In the genomic region with DNA sequence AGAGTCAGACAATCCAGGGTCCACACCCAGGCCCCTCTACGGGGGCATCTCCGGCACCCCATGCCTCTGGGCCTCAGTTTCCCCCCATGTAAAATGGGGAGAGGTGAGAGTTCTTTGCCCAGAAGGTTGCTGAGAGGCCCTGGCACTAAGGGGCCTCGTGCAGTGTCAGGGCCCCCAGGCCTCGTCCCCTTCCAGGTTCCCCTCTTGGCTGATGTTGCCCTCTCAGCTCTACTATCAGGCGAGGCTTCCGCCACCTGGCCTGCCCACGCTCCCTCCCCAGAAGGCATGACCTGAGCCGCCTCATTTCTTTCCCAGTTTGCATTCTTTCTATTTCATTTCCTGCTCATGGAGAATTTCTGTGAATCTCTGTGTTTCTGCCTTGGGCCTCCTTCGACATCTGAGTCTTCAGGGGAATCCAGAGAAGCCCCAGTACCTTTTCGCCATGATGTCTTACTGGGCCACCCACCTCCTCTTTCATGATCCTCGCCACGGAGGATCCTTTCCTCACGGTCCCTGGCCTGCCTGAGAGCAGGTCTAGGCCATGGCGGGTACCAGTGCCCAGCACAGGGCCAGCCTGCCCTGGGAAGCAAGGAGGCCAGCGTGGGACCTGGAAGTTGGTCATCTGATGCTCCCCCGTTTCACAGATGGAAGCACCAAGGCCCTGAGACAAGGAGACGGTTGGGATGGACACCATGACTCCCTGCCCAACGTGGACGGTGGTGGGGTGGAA, we compare ENCODE assay signal across 20 cellular contexts. TPM values are rescaled to one million over a fixed set of nuclear protein-coding genes. Genes with fewer than 3 reads are reported as not detected.
DNase-seq lines count a peak whose midpoint lies in the region; ATAC-seq and TF ChIP-seq lines count a peak whose summit lies in the region.
"Had no signal": no experiment of that assay in that cellular context is flagged by ENCODE, and none has a peak within 500 bp of the region (broad histone marks: within the 10 kb centered on the region; RNA-seq: fewer than 3 reads in every experiment).

No MANE protein-coding gene starts in this region.

- no peaks in the 10 kb centered on the region for H3K9me3 ChIP-seq in osteoblast (ENCODE audit: low read depth, low read length)
- no peaks in the 10 kb centered on the region for H3K9me3 ChIP-seq in aorta (ENCODE audit: control insufficient read depth, low read length)

- H3K4me1 Mint-ChIP-seq in activated CD4-positive, alpha-beta T cell treated with anti-CD3 and anti-CD28 coated beads, Interleukin-2, amount 10 ng/mL, durations not matched to agents 7 days and 5 days: no peaks in the 10 kb centered on the region
- H3K4me1 Mint-ChIP-seq in endothelial cell (ENCODE audit: unreplicated experiment): no peaks in the 10 kb centered on the region
- H3K4me1 Mint-ChIP-seq in stimulated activated memory B cell treated with anti-CD40 and anti-IgM and Interleukin-4, amounts not matched to agents 10 μg/mL and 1 μg/mL and 100 μg/mL, for 72 hours: no peaks in the 10 kb centered on the region
- H3K4me1 Mint-ChIP-seq: B cell had no signal

- no peaks in the 10 kb centered on the region for H3K79me2 ChIP-seq in osteoblast (ENCODE audit: insufficient read depth, low read length)

- ATAC-seq in aorta (ENCODE audit: low FRiP score) (no peak), GM21717 (IDR thresholded peaks at IDR 0.05; ENCODE audit: unreplicated experiment) (no peak)
- ATAC-seq in stimulated activated memory B cell treated with anti-CD40 and anti-IgM and Interleukin-4, amounts not matched to agents 10 μg/mL and 1 μg/mL and 100 μg/mL, for 72 hours: no peak

- CTCF ChIA-PET in activated CD4-positive, alpha-beta T cell treated with anti-CD3 and anti-CD28 coated beads, Interleukin-2, amount 10 ng/mL, durations not matched to agents 7 days and 5 days (lab: Charles Lee): no interaction called here

- TF ChIP-seq CTCF in endothelial cell (IDR thresholded peaks at IDR 0.05; ENCODE audit: unreplicated experiment): no peak
- no peak for TF ChIP-seq CTCF in osteoblast (IDR thresholded peaks at IDR 0.05; ENCODE audit: extremely low read depth, low read depth, low read length)

- H3K4me2 ChIP-seq in osteoblast (ENCODE audit: insufficient read depth, low read length): no peak overlapping the region

- 87 to 89% methylated on average over 19 of the region's 19 CpGs for WGBS in aorta, 2 donors

- no peaks in the 10 kb centered on the region for H3K9me3 Mint-ChIP-seq in activated CD4-positive, alpha-beta T cell treated with anti-CD3 and anti-CD28 coated beads, Interleukin-2, amount 10 ng/mL, durations not matched to agents 7 days and 5 days
- H3K9me3 Mint-ChIP-seq in endothelial cell (ENCODE audit: unreplicated experiment): no peaks in the 10 kb centered on the region
- H3K9me3 Mint-ChIP-seq in stimulated activated memory B cell treated with anti-CD40 and anti-IgM and Interleukin-4, amounts not matched to agents 10 μg/mL and 1 μg/mL and 100 μg/mL, for 72 hours: peaks cover 5% of the 10 kb centered on the region

- DNase-seq in activated CD4-positive, alpha-beta T cell treated with anti-CD3 and anti-CD28 coated beads, Interleukin-2, amount 10 ng/mL, durations not matched to agents 7 days and 5 days: no peak
- no peak for DNase-seq in activated CD4-positive, alpha-beta T cell treated with anti-CD3 and anti-CD28 coated beads for 4 hours
- DNase-seq in endothelial cell (ENCODE audit: low spot score) (no peak), osteoblast (ENCODE audit: insufficient read length, low spot score, missing footprints) (peak; percentile 72), aorta (peak; percentile 29 to 42)
- DNase-seq: Calu3, DND-41, Karpas-422, NCI-H1092, NCI-H1417 treated with DMSO at 0.1 percent for 48 hours, NCI-H1694 treated with DMSO at 0.1 percent for 48 hours, NCI-H2081, NCI-H2171 treated with DMSO at 0.1 percent for 48 hours, NCI-H345, NCI-H524 treated with DMSO at 0.1 percent for 48 hours, NCI-H774 had no signal

- H3K4me3 Mint-ChIP-seq in activated CD4-positive, alpha-beta T cell treated with anti-CD3 and anti-CD28 coated beads, Interleukin-2, amount 10 ng/mL, durations not matched to agents 7 days and 5 days: no peak overlapping the region
- no peak overlapping the region for H3K4me3 Mint-ChIP-seq in endothelial cell (ENCODE audit: unreplicated experiment)
- H3K4me3 Mint-ChIP-seq in stimulated activated memory B cell treated with anti-CD40 and anti-IgM and Interleukin-4, amounts not matched to agents 10 μg/mL and 1 μg/mL and 100 μg/mL, for 72 hours: no peak overlapping the region
- H3K4me3 Mint-ChIP-seq: B cell had no signal

- H3K4me3 ChIP-seq in osteoblast (ENCODE audit: insufficient read depth, low read length) (no peak overlapping the region), aorta (ENCODE audit: low read length in 2 of 2) (no peak overlapping the region)

- intact Hi-C loops in aorta (cut with DNase I): no loop called here

- H2AFZ ChIP-seq in osteoblast (ENCODE audit: low read length): no peak overlapping the region

- H3K4me1 ChIP-seq in osteoblast (ENCODE audit: insufficient read depth, low read length) (no peaks in the 10 kb centered on the region), aorta (ENCODE audit: control insufficient read depth in 1 of 2, insufficient read depth in 2 of 2, low read length in 2 of 2) (no peaks in the 10 kb centered on the region)

- POLR2A ChIA-PET in activated CD4-positive, alpha-beta T cell treated with anti-CD3 and anti-CD28 coated beads, Interleukin-2, amount 10 ng/mL, durations not matched to agents 7 days and 5 days (lab: Charles Lee): no interaction called here

- no peaks in the 10 kb centered on the region for H3K27me3 Mint-ChIP-seq in activated CD4-positive, alpha-beta T cell treated with anti-CD3 and anti-CD28 coated beads, Interleukin-2, amount 10 ng/mL, durations not matched to agents 7 days and 5 days
- H3K27me3 Mint-ChIP-seq in endothelial cell (ENCODE audit: unreplicated experiment): peaks cover 4% of the 10 kb centered on the region
- H3K27me3 Mint-ChIP-seq in stimulated activated memory B cell treated with anti-CD40 and anti-IgM and Interleukin-4, amounts not matched to agents 10 μg/mL and 1 μg/mL and 100 μg/mL, for 72 hours: no peaks in the 10 kb centered on the region
- H3K27me3 Mint-ChIP-seq: B cell had no signal

- H3K27me3 ChIP-seq in osteoblast (ENCODE audit: insufficient read depth, low read length) (no peaks in the 10 kb centered on the region), aorta (ENCODE audit: control insufficient read depth in 1 of 2, insufficient read depth in 2 of 2, low read length in 1 of 2) (no peaks in the 10 kb centered on the region)

- peak overlapping the region; percentile 50 for H3K27ac Mint-ChIP-seq in activated CD4-positive, alpha-beta T cell treated with anti-CD3 and anti-CD28 coated beads, Interleukin-2, amount 10 ng/mL, durations not matched to agents 7 days and 5 days
- H3K27ac Mint-ChIP-seq in endothelial cell (ENCODE audit: unreplicated experiment): peak overlapping the region; percentile 67
- H3K27ac Mint-ChIP-seq in stimulated activated memory B cell treated with anti-CD40 and anti-IgM and Interleukin-4, amounts not matched to agents 10 μg/mL and 1 μg/mL and 100 μg/mL, for 72 hours: no peak overlapping the region
- H3K27ac Mint-ChIP-seq: B cell had no signal

- no peak overlapping the region for H3K27ac ChIP-seq in osteoblast (ENCODE audit: low read depth, low read length)
- no peak overlapping the region for H3K27ac ChIP-seq in aorta (ENCODE audit: low read depth in 1 of 2, low read length in 2 of 2)
- H3K27ac ChIP-seq: 22Rv1 had no signal

- H4K20me1 ChIP-seq in osteoblast (ENCODE audit: insufficient read depth, low read length): no peaks in the 10 kb centered on the region

- no peaks in the 10 kb centered on the region for H3K36me3 ChIP-seq in osteoblast (ENCODE audit: insufficient read depth, low read length)
- H3K36me3 ChIP-seq in aorta (ENCODE audit: control insufficient read depth in 1 of 2, insufficient read depth in 2 of 2, low read length in 1 of 2): peaks cover 0 to 7% of the 10 kb centered on the region in 2 donors

- peaks cover 30% of the 10 kb centered on the region for H3K36me3 Mint-ChIP-seq in activated CD4-positive, alpha-beta T cell treated with anti-CD3 and anti-CD28 coated beads, Interleukin-2, amount 10 ng/mL, durations not matched to agents 7 days and 5 days (ENCODE audit: low read depth)
- H3K36me3 Mint-ChIP-seq in endothelial cell (ENCODE audit: low read depth, unreplicated experiment): peaks cover 3% of the 10 kb centered on the region
- H3K36me3 Mint-ChIP-seq in stimulated activated memory B cell treated with anti-CD40 and anti-IgM and Interleukin-4, amounts not matched to agents 10 μg/mL and 1 μg/mL and 100 μg/mL, for 72 hours: peaks cover 76% of the 10 kb centered on the region

RNA-seq across cellular contexts. Expression of a gene that starts 21.9 kb away (rescaled TPM):
- total RNA-seq in activated CD4-positive, alpha-beta T cell treated with anti-CD3 and anti-CD28 coated beads, Interleukin-2, amount 10 ng/mL, durations not matched to agents 7 days and 5 days: 100 to 1,000 TPM in 1 of 2 experiments, 10 to 100 TPM in 1; 91.3 to 107 TPM
- total RNA-seq in endothelial cell (ENCODE audit: unreplicated experiment): 226 TPM
- total RNA-seq in osteoblast: 94.1 and 95.2 TPM in 2 replicates
- total RNA-seq in aorta: 100 to 1,000 TPM; 244 to 263 TPM
- polyA plus RNA-seq in aorta: 100 to 1,000 TPM; 326 to 419 TPM

RNA-seq across cellular contexts. Expression of a gene that starts 43.6 kb away (rescaled TPM):
- 10 to 100 TPM; 36.1 to 36.7 TPM for total RNA-seq in activated CD4-positive, alpha-beta T cell treated with anti-CD3 and anti-CD28 coated beads, Interleukin-2, amount 10 ng/mL, durations not matched to agents 7 days and 5 days
- total RNA-seq in endothelial cell (ENCODE audit: unreplicated experiment) (12.5 TPM), osteoblast (26.8 and 28.2 TPM in 2 replicates), aorta (10 to 100 TPM; 44.8 to 58.0 TPM)
- 10 to 100 TPM; 13.1 to 40.3 TPM for polyA plus RNA-seq in aorta

Comparison
In these comparisons a context has a peak if more than half of its experiments do, and no peak if none do; other contexts are left out.
1. DNase-seq: peak in osteoblast (single experiment) and aorta (2 of 2); none in activated CD4-positive, alpha-beta T cell treated with anti-CD3 and anti-CD28 coated beads, Interleukin-2, amount 10 ng/mL, durations not matched to agents 7 days and 5 days (single experiment), activated CD4-positive, alpha-beta T cell treated with anti-CD3 and anti-CD28 coated beads for 4 hours (0 of 2) and endothelial cell (single experiment).